ENCODE assay signal across 23 cellular contexts in genomic region chr5:41335596-41335995, GRCh38.
"Had no signal": no experiment of that assay in that cellular context is flagged by ENCODE, and none has a peak within 500 bp of the region (broad histone marks: within the 10 kb centered on the region; RNA-seq: fewer than 3 reads in every experiment).

No MANE protein-coding gene starts in this region.

- DNase-seq: activated CD4-positive, alpha-beta memory T cell treated with anti-CD3 and anti-CD28 coated beads for 36 hours; activated CD4-positive, alpha-beta T cell treated with anti-CD3 and anti-CD28 coated beads, Interleukin-2, amount 10 ng/mL, durations not matched to agents 7 days and 5 days; activated CD4-positive, CD25-positive, alpha-beta regulatory T cell; activated CD8-positive, alpha-beta memory T cell treated with anti-CD3 and anti-CD28 coated beads for 24 hours; activated effector memory CD4-positive, alpha-beta T cell treated with anti-CD3 and anti-CD28 coated beads, Interleukin-2, amount 50 U/mL, for 16 hours; activated naive CD4-positive, alpha-beta T cell treated with Interleukin-2 at 50 U/mL for 16 hours; activated naive CD8-positive, alpha-beta T cell treated with anti-CD3 and anti-CD28 coated beads, Interleukin-2, amount 50 U/mL, for 24 hours; activated T-cell treated with anti-CD3 and anti-CD28 coated beads, Interleukin-2, amount 50 U/mL, for 4 hours; KG1; MG63; MV-4-11; NCI-H1092 treated with DMSO at 0.1 percent for 48 hours; NCI-H1417 treated with DMSO at 0.1 percent for 48 hours; NCI-H1694; NCI-H2081; NCI-H446; NCI-H524; PC-3; SHP77 treated with DMSO at 0.1 percent for 48 hours; T-helper 17 cell; T1000 had no signal

- H3K4me3 ChIP-seq: MG63 had no signal

- H3K27ac ChIP-seq: VCaP had no signal

- H3K36me3 ChIP-seq: MG63 had no signal

- H3K9me3 ChIP-seq: MG63 had no signal

- ATAC-seq: activated naive CD4-positive, alpha-beta T cell treated with anti-CD3 and anti-CD28 coated beads, Interleukin-2, amount 50 U/mL, for 72 hours; activated naive CD8-positive, alpha-beta T cell treated with anti-CD3 and anti-CD28 coated beads, Interleukin-2, amount 50 U/mL, for 24 hours; activated T-cell treated with anti-CD3 and anti-CD28 coated beads, Interleukin-2, amount 50 U/mL, for 4 hours; PC-3; T-helper 17 cell had no signal

- H3K27me3 ChIP-seq: MG63 had no signal
